1 cellular context compared by ENCODE assay signal in the genomic region with DNA sequence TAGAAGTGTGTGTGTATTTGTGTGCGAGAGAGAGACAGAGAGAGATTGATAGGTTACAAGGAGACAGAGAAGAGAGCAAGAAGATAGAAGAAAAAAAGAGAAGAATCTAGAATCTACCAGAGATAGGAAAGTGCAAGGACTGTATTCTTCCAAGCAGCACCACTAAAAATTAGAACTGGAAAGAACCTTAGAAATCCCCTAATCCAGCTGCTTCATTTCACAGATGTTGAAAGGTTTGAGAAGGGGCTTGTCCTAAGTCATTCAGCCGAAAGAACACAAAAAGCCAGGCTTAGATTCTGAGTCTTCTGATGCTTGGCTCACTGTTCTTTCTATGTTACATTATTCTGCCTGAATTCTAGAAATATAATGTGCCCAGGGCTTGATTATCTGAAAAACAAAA.
TF ChIP-seq lines count a peak whose summit lies in the region.

No MANE protein-coding gene starts in this region.

TF ChIP-seq in IMR-90, 13 proteins besides CTCF, POLR2A, EP300 and RAD21 (continued from another document):
- no peak for TF ChIP-seq FOS (IDR thresholded peaks at IDR 0.05; ENCODE audit: low read depth, low read length)
- TF ChIP-seq ELK1 (IDR thresholded peaks at IDR 0.05; ENCODE audit: borderline replicate concordance, low read depth, low read length) = no peak
- TF ChIP-seq MAFK (IDR thresholded peaks at IDR 0.05; ENCODE audit: low read depth, low read length) = no peak
- no peak for TF ChIP-seq RCOR1 (IDR thresholded peaks at IDR 0.05; ENCODE audit: insufficient replicate concordance, low read length)
- TF ChIP-seq RFX5 (IDR thresholded peaks at IDR 0.05; ENCODE audit: low read depth, low read length) = no peak
